ENCODE assay signal across 13 cellular contexts in the genomic region with DNA sequence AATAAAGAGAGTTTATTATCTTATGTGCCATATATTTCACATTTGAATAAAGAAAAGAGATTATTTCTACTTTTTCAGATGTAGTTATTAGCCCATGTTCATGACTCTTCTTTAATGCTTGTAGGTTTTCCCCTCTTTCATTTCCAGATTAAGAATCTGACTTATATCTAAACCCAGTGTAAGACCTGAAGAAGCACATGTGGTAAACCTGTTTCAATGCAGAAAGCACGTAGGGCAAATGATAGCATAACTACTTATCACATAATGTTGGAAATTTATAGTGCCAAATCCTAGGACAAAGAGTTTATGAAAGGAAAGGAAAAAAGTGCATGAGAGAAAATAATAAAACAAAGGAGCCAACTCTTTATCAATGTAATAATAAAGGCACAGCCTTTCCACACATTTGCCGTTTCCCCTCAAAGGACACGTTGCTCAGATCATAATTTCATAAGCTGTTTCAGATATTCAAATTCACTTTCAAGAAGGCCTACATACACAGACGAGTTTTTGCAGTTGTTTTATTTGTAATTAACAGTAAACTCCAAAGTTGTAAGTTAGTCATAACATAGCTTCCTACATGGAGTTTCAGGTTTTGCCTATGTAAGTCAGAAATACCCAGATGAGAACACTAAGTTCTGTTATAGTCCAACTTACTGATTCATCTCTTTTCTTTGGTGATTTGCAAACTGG.
DNase-seq lines count a peak whose midpoint lies in the region; ATAC-seq, FAIRE-seq and TF ChIP-seq lines count a peak whose summit lies in the region.
"Had no signal": no experiment of that assay in that cellular context is flagged by ENCODE, and none has a peak within 500 bp of the region (broad histone marks: within the 10 kb centered on the region; RNA-seq: fewer than 3 reads in every experiment).

No MANE protein-coding gene starts in this region.

- H3K27ac ChIP-seq in suprapubic skin = no peak overlapping the region
- H3K27ac ChIP-seq: testis had no signal

- H3K27me3 Mint-ChIP-seq in activated CD4-positive, alpha-beta T cell treated with anti-CD3 and anti-CD28 coated beads for 36 hours = peaks cover 13% of the 10 kb centered on the region

- no peaks in the 10 kb centered on the region for H3K36me3 ChIP-seq in suprapubic skin

- no peak overlapping the region for H3K4me3 ChIP-seq in suprapubic skin
- H3K4me3 ChIP-seq: testis had no signal

- H3K4me1 Mint-ChIP-seq in activated CD4-positive, alpha-beta T cell treated with anti-CD3 and anti-CD28 coated beads for 36 hours = peaks cover 28% of the 10 kb centered on the region

- no peak for TF ChIP-seq CTCF in suprapubic skin (IDR thresholded peaks at IDR 0.05)

- H3K27ac Mint-ChIP-seq in activated CD4-positive, alpha-beta T cell treated with anti-CD3 and anti-CD28 coated beads for 36 hours = peak overlapping the region; percentile 95

- peak overlapping the region; percentile 27 for H3K4me3 Mint-ChIP-seq in activated CD4-positive, alpha-beta T cell treated with anti-CD3 and anti-CD28 coated beads for 36 hours

- FAIRE-seq in HTR-8/SVneo (lab: Jason Lieb, UNC) = no peak

- peaks cover 5% of the 10 kb centered on the region for H3K36me3 Mint-ChIP-seq in activated CD4-positive, alpha-beta T cell treated with anti-CD3 and anti-CD28 coated beads for 36 hours (ENCODE audit: low read depth)

- H3K27me3 ChIP-seq in suprapubic skin = no peaks in the 10 kb centered on the region
- H3K27me3 ChIP-seq: testis had no signal

- intact Hi-C loops in activated CD4-positive, alpha-beta T cell treated with anti-CD3 and anti-CD28 coated beads for 36 hours (cut with DNase I, micrococcal nuclease) = loop anchor here (1.0 to 2.0 kb wide), 8 partner anchors 8 to 114 kb away; a partner anchor contains a TSS

- no peaks in the 10 kb centered on the region for H3K4me1 ChIP-seq in suprapubic skin
- H3K4me1 ChIP-seq: testis had no signal

- H3K9me3 ChIP-seq in suprapubic skin = no peaks in the 10 kb centered on the region
- H3K9me3 ChIP-seq: testis had no signal

- WGBS in suprapubic skin = 82% methylated on average over 4 of the region's 4 CpGs

- CTCF ChIA-PET in activated CD4-positive, alpha-beta T cell treated with anti-CD3 and anti-CD28 coated beads for 36 hours (lab: Charles Lee) = interaction anchor here (0.7 to 1.2 kb wide), 3 partner anchors 21 to 106 kb away, joined by 3 to 4 read pairs (median 3); no protein-coding TSS in a partner anchor

- TF ChIP-seq EP300 in suprapubic skin (IDR thresholded peaks at IDR 0.05) = no peak

- peak; percentile 95 for ATAC-seq in activated CD4-positive, alpha-beta T cell treated with anti-CD3 and anti-CD28 coated beads for 36 hours
- ATAC-seq in GM21390 (IDR thresholded peaks at IDR 0.05; ENCODE audit: unreplicated experiment) (peak; percentile 93), HG03095 (IDR thresholded peaks at IDR 0.05; ENCODE audit: unreplicated experiment) (peak; percentile 93)

- H3K9me3 Mint-ChIP-seq in activated CD4-positive, alpha-beta T cell treated with anti-CD3 and anti-CD28 coated beads for 36 hours (ENCODE audit: low read depth) = no peaks in the 10 kb centered on the region

- POLR2A ChIA-PET in activated CD4-positive, alpha-beta T cell treated with anti-CD3 and anti-CD28 coated beads for 36 hours (lab: Charles Lee) = interaction anchor here (0.6 to 1.0 kb wide), 3 partner anchors 14 to 133 kb away, joined by 3 to 4 read pairs (median 3); no protein-coding TSS in a partner anchor

- DNase-seq in activated CD4-positive, alpha-beta T cell treated with anti-CD3 and anti-CD28 coated beads for 36 hours = no peak
- DNase-seq in activated CD4-positive, alpha-beta T cell treated with anti-CD3 and anti-CD28 coated beads for 4 hours = no peak
- DNase-seq in dermis microvascular lymphatic vessel endothelial cell (ENCODE audit: low read depth in 2 of 2) (peak; percentile 11 to 43), LoVo (ENCODE audit: low spot score) (no peak), suprapubic skin (ENCODE audit: low spot score in 2 of 2) (no peak), HTR-8/SVneo (ENCODE audit: insufficient read length, low spot score) (no peak)
- DNase-seq: 8988T; activated CD8-positive, alpha-beta memory T cell treated with anti-CD3 and anti-CD28 coated beads for 24 hours; cerebellar nuclear complex; Right ventricle myocardium superior; testis had no signal

- no peak for TF ChIP-seq POLR2A in suprapubic skin (IDR thresholded peaks at IDR 0.05)

Comparison
In these comparisons a context has a peak if more than half of its experiments do, and no peak if none do; other contexts are left out.
1. DNase-seq: peak in dermis microvascular lymphatic vessel endothelial cell (2 of 2); none in activated CD4-positive, alpha-beta T cell treated with anti-CD3 and anti-CD28 coated beads for 36 hours (single experiment), activated CD4-positive, alpha-beta T cell treated with anti-CD3 and anti-CD28 coated beads for 4 hours (0 of 2), LoVo (single experiment), suprapubic skin (0 of 2) and HTR-8/SVneo (single experiment).
2. Peak in every context shown above with its lines, with median percentiles within 50 percentile points of each other: ATAC-seq.